In genomic region chr16:50711862-50712567, GRCh38 we compare ENCODE assay signal across 20 cellular contexts. TPM values are rescaled to one million over a fixed set of nuclear protein-coding genes. Genes with fewer than 3 reads are reported as not detected.
DNase-seq lines count a peak whose midpoint lies in the region; ATAC-seq, FAIRE-seq and TF ChIP-seq lines count a peak whose summit lies in the region.
"Had no signal": no experiment of that assay in that cellular context is flagged by ENCODE, and none has a peak within 500 bp of the region (broad histone marks: within the 10 kb centered on the region; RNA-seq: fewer than 3 reads in every experiment).

No MANE protein-coding gene starts in this region.

- peaks cover 11% of the 10 kb centered on the region for H3K9me3 Mint-ChIP-seq in activated CD4-positive, alpha-beta T cell treated with anti-CD3 and anti-CD28 coated beads, Interleukin-2, amount 10 ng/mL, durations not matched to agents 24 days and 14 days
- no peaks in the 10 kb centered on the region for H3K9me3 Mint-ChIP-seq in activated CD4-positive, alpha-beta T cell treated with anti-CD3 and anti-CD28 coated beads for 36 hours (ENCODE audit: low read depth)
- H3K9me3 Mint-ChIP-seq: activated naive CD8-positive, alpha-beta T cell treated with anti-CD3 and anti-CD28 coated beads, Interleukin-2, amount 50 U/mL, for 24 hours; naive B cell; type B pancreatic cell had no signal

- peaks cover 6 to 13% of the 10 kb centered on the region in 2 donors for H3K4me1 ChIP-seq in thoracic aorta (ENCODE audit: control insufficient read depth in 1 of 2, low read depth in 2 of 2)

- H3K36me3 Mint-ChIP-seq in activated CD4-positive, alpha-beta T cell treated with anti-CD3 and anti-CD28 coated beads, Interleukin-2, amount 10 ng/mL, durations not matched to agents 24 days and 14 days (ENCODE audit: low read depth), result peaks cover 26% of the 10 kb centered on the region
- H3K36me3 Mint-ChIP-seq in activated CD4-positive, alpha-beta T cell treated with anti-CD3 and anti-CD28 coated beads for 36 hours (ENCODE audit: low read depth), result peaks cover 8% of the 10 kb centered on the region
- H3K36me3 Mint-ChIP-seq: naive B cell, type B pancreatic cell had no signal

- FAIRE-seq in GM19239 (lab: Jason Lieb, UNC), result no peak
- FAIRE-seq: A204.1, keratinocyte had no signal

- H3K27ac ChIP-seq in thoracic aorta, result no peak overlapping the region
- H3K27ac ChIP-seq: VCaP had no signal

- POLR2A ChIA-PET in activated CD4-positive, alpha-beta T cell treated with anti-CD3 and anti-CD28 coated beads for 36 hours (lab: Charles Lee), result no interaction called here

- peaks cover 41% of the 10 kb centered on the region for H3K4me1 Mint-ChIP-seq in activated CD4-positive, alpha-beta T cell treated with anti-CD3 and anti-CD28 coated beads, Interleukin-2, amount 10 ng/mL, durations not matched to agents 24 days and 14 days
- H3K4me1 Mint-ChIP-seq in activated CD4-positive, alpha-beta T cell treated with anti-CD3 and anti-CD28 coated beads for 36 hours, result peaks cover 50% of the 10 kb centered on the region

- TF ChIP-seq CTCF in thoracic aorta (IDR thresholded peaks at IDR 0.05), result no peak

- no peak for DNase-seq in activated CD4-positive, alpha-beta T cell treated with anti-CD3 and anti-CD28 coated beads, Interleukin-2, amount 10 ng/mL, durations not matched to agents 24 days and 14 days
- no peak for DNase-seq in activated CD4-positive, alpha-beta T cell treated with anti-CD3 and anti-CD28 coated beads for 36 hours
- DNase-seq in amygdala (lab: John Stamatoyannopoulos, UW), result peak in 51 of 56 donors; percentile 8 to 84 (median 60)
- DNase-seq in midbrain (lab: John Stamatoyannopoulos, UW), result peak; percentile 69
- no peak for DNase-seq in thoracic aorta (ENCODE audit: low spot score)
- no peak for DNase-seq in T1000 (lab: John Stamatoyannopoulos, UW)
- no peak for DNase-seq in GM19239 (ENCODE audit: insufficient read length, low spot score)
- DNase-seq in NCI-H345 treated with DMSO at 0.1 percent for 48 hours (lab: John Stamatoyannopoulos, UW; ENCODE audit: unreplicated experiment), result no peak
- DNase-seq: activated naive CD8-positive, alpha-beta T cell treated with anti-CD3 and anti-CD28 coated beads, Interleukin-2, amount 50 U/mL, for 24 hours; Calu3; cortex of kidney; naive B cell; NCI-H82; SIG-M5; stimulated activated CD4-positive, alpha-beta T cell treated with anti-CD3 and anti-CD28 coated beads, Interleukin-12 subunit alpha, Interleukin-12 subunit beta, amount 100 ng/mL, for 4 hours had no signal

- H3K4me3 ChIP-seq in thoracic aorta, result peak overlapping the region; percentile 23

- intact Hi-C loops in activated CD4-positive, alpha-beta T cell treated with anti-CD3 and anti-CD28 coated beads, Interleukin-2, amount 10 ng/mL, durations not matched to agents 24 days and 14 days (cut with micrococcal nuclease), result no loop called here
- intact Hi-C loops in activated CD4-positive, alpha-beta T cell treated with anti-CD3 and anti-CD28 coated beads for 36 hours (cut with DNase I, micrococcal nuclease), result no loop called here

- no peaks in the 10 kb centered on the region for H3K36me3 ChIP-seq in thoracic aorta

- H3K27ac Mint-ChIP-seq in activated CD4-positive, alpha-beta T cell treated with anti-CD3 and anti-CD28 coated beads, Interleukin-2, amount 10 ng/mL, durations not matched to agents 24 days and 14 days, result peak overlapping the region; percentile 22
- no peak overlapping the region for H3K27ac Mint-ChIP-seq in activated CD4-positive, alpha-beta T cell treated with anti-CD3 and anti-CD28 coated beads for 36 hours
- H3K27ac Mint-ChIP-seq: activated naive CD8-positive, alpha-beta T cell treated with anti-CD3 and anti-CD28 coated beads, Interleukin-2, amount 50 U/mL, for 24 hours; naive B cell; type B pancreatic cell had no signal

- ATAC-seq in activated CD4-positive, alpha-beta T cell treated with anti-CD3 and anti-CD28 coated beads for 36 hours, result no peak
- no peak for ATAC-seq in thoracic aorta (ENCODE audit: insufficient number of reproducible peaks, low FRiP score, low read depth)
- ATAC-seq: activated naive CD8-positive, alpha-beta T cell treated with anti-CD3 and anti-CD28 coated beads, Interleukin-2, amount 50 U/mL, for 24 hours had no signal

- no peak overlapping the region for H3K4me3 Mint-ChIP-seq in activated CD4-positive, alpha-beta T cell treated with anti-CD3 and anti-CD28 coated beads, Interleukin-2, amount 10 ng/mL, durations not matched to agents 24 days and 14 days
- H3K4me3 Mint-ChIP-seq in activated CD4-positive, alpha-beta T cell treated with anti-CD3 and anti-CD28 coated beads for 36 hours, result no peak overlapping the region
- H3K4me3 Mint-ChIP-seq: activated naive CD8-positive, alpha-beta T cell treated with anti-CD3 and anti-CD28 coated beads, Interleukin-2, amount 50 U/mL, for 24 hours; type B pancreatic cell had no signal

- H3K27me3 Mint-ChIP-seq in activated CD4-positive, alpha-beta T cell treated with anti-CD3 and anti-CD28 coated beads, Interleukin-2, amount 10 ng/mL, durations not matched to agents 24 days and 14 days, result no peaks in the 10 kb centered on the region
- no peaks in the 10 kb centered on the region for H3K27me3 Mint-ChIP-seq in activated CD4-positive, alpha-beta T cell treated with anti-CD3 and anti-CD28 coated beads for 36 hours
- H3K27me3 Mint-ChIP-seq: activated naive CD8-positive, alpha-beta T cell treated with anti-CD3 and anti-CD28 coated beads, Interleukin-2, amount 50 U/mL, for 24 hours; naive B cell; type B pancreatic cell had no signal

- H3K27me3 ChIP-seq in thoracic aorta (replicated peaks; ENCODE audit: insufficient read depth), result no peaks in the 10 kb centered on the region

- CTCF ChIA-PET in activated CD4-positive, alpha-beta T cell treated with anti-CD3 and anti-CD28 coated beads for 36 hours (lab: Charles Lee), result interaction anchor here (0.9 kb wide), 1 partner anchor 14 kb away, joined by 4 read pairs; no protein-coding TSS in a partner anchor

- H3K9me3 ChIP-seq in thoracic aorta, result no peaks in the 10 kb centered on the region

RNA-seq across cellular contexts. Expression of gene NOD2, which starts 18.6 kb away (rescaled TPM):
- 8.3 and 9.3 TPM in 2 replicates for total RNA-seq in activated CD4-positive, alpha-beta T cell treated with anti-CD3 and anti-CD28 coated beads, Interleukin-2, amount 10 ng/mL, durations not matched to agents 24 days and 14 days
- total RNA-seq in activated CD4-positive, alpha-beta T cell treated with anti-CD3 and anti-CD28 coated beads for 36 hours, result 1 to 10 TPM; 6.6 to 9.3 TPM
- total RNA-seq in thoracic aorta, result 10 to 100 TPM in 1 of 2 donors, 1 to 10 TPM in 1; 7.4 to 10.9 TPM

RNA-seq across cellular contexts. Expression of gene CYLD, which starts 29.9 kb away (rescaled TPM):
- 178 TPM in 2 replicates for total RNA-seq in activated CD4-positive, alpha-beta T cell treated with anti-CD3 and anti-CD28 coated beads, Interleukin-2, amount 10 ng/mL, durations not matched to agents 24 days and 14 days
- 10 to 100 TPM; 72.4 to 92.8 TPM for total RNA-seq in activated CD4-positive, alpha-beta T cell treated with anti-CD3 and anti-CD28 coated beads for 36 hours
- 10 to 100 TPM; 53.9 to 91.9 TPM for total RNA-seq in thoracic aorta

RNA-seq across cellular contexts. Expression of gene SNX20, which starts 30.9 kb away (rescaled TPM):
- total RNA-seq in activated CD4-positive, alpha-beta T cell treated with anti-CD3 and anti-CD28 coated beads, Interleukin-2, amount 10 ng/mL, durations not matched to agents 24 days and 14 days, result 33.3 and 34.9 TPM in 2 replicates
- 10 to 100 TPM; 43.3 to 48.9 TPM for total RNA-seq in activated CD4-positive, alpha-beta T cell treated with anti-CD3 and anti-CD28 coated beads for 36 hours
- total RNA-seq in thoracic aorta, result 1 to 10 TPM; 3.3 to 4.6 TPM
- total RNA-seq: Calu3, M059J had no signal

Comparison
In these comparisons a context has a peak if more than half of its experiments do, and no peak if none do; other contexts are left out.
1. DNase-seq: peak in amygdala (51 of 56) and midbrain (single experiment); none in activated CD4-positive, alpha-beta T cell treated with anti-CD3 and anti-CD28 coated beads, Interleukin-2, amount 10 ng/mL, durations not matched to agents 24 days and 14 days (single experiment), activated CD4-positive, alpha-beta T cell treated with anti-CD3 and anti-CD28 coated beads for 36 hours (single experiment), thoracic aorta (single experiment), T1000 (single experiment), GM19239 (single experiment) and NCI-H345 treated with DMSO at 0.1 percent for 48 hours (single experiment).